In the genomic region with DNA sequence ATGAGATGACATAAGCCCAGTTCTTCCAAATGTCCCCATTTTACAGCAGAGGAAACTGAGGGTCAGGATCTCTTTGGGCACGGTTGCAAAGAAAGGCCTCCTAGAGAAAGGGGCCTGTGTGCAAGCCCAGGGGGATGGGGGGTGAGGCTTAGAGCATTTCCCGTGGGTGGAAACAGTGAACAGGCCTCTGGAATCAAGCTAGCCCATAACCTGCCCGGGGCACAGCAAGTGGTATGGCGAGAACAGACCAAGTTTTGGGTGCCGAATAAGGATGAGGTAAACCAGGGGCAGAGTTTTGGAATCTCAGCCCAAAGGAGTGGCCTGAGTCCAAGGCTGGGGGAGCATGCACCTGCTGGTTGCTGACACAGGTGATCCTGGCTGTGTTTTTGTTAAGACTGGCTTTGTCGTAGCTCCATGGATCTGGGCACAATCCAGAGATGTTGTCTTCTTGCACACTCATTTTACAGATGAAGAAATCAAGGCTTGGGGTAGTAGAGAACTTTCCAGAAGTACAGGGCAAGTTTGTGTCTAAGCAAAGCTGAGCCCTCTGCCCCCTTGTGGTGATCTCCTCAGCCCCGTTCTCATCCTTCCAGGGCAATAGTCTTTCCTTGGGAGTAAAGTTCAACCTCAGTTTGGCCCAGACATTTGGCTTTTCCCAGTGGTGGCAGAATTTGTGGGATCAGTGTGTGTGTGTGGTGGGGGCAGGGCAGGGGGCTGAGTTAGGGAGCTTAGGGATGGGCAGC, we compare ENCODE assay signal across 9 cellular contexts. TPM values are rescaled to one million over a fixed set of nuclear protein-coding genes. Genes with fewer than 3 reads are reported as not detected.
DNase-seq lines count a peak whose midpoint lies in the region; ATAC-seq, FAIRE-seq and TF ChIP-seq lines count a peak whose summit lies in the region.
"Had no signal": no experiment of that assay in that cellular context is flagged by ENCODE, and none has a peak within 500 bp of the region (broad histone marks: within the 10 kb centered on the region; RNA-seq: fewer than 3 reads in every experiment).

No MANE protein-coding gene starts in this region.

- intact Hi-C loops in mucosa of descending colon (cut with DNase I, micrococcal nuclease), result no loop called here

- H3K4me3 ChIP-seq in bronchial epithelial cell (ENCODE audit: low read depth, low read length) (no peak overlapping the region), mucosa of descending colon (no peak overlapping the region)

- H3K27me3 ChIP-seq in bronchial epithelial cell (ENCODE audit: control insufficient read depth, insufficient read depth, low read length), result no peaks in the 10 kb centered on the region

- TF ChIP-seq CTCF in bronchial epithelial cell (IDR thresholded peaks at IDR 0.05; ENCODE audit: insufficient read depth, low read length, severe bottlenecking) (peak; percentile 57), mucosa of descending colon (IDR thresholded peaks at IDR 0.05) (peak; percentile 12)

- no peaks in the 10 kb centered on the region for H3K9me3 ChIP-seq in mucosa of descending colon

- H3K36me3 ChIP-seq in bronchial epithelial cell (ENCODE audit: control insufficient read depth, insufficient read depth, low read length) (no peaks in the 10 kb centered on the region), mucosa of descending colon (ENCODE audit: low read depth) (no peaks in the 10 kb centered on the region)

- ATAC-seq in mucosa of descending colon (peak; percentile 79), HG03342 (IDR thresholded peaks at IDR 0.05; ENCODE audit: unreplicated experiment) (no peak), GM19328 (IDR thresholded peaks at IDR 0.05; ENCODE audit: unreplicated experiment) (no peak), GM18870 (IDR thresholded peaks at IDR 0.05; ENCODE audit: unreplicated experiment) (no peak)

- DNase-seq in EL (peak; percentile 10), HuH-7 (ENCODE audit: low spot score) (peak; percentile 73), bronchial epithelial cell (ENCODE audit: low read depth) (no peak), mucosa of descending colon (peak in 2 of 3 donors; percentile 63 to 76), NCI-H1417 treated with DMSO at 0.1 percent for 48 hours (lab: John Stamatoyannopoulos, UW) (no peak)
- DNase-seq: NCI-H524 treated with DMSO at 0.1 percent for 48 hours had no signal

- H3K4me1 ChIP-seq in mucosa of descending colon (ENCODE audit: low read depth), result no peaks in the 10 kb centered on the region

- FAIRE-seq in bronchial epithelial cell (lab: Jason Lieb, UNC), result no peak

RNA-seq across cellular contexts. Expression of a gene that starts 53.5 kb away (rescaled TPM):
- total RNA-seq in bronchial epithelial cell (0.26 and 0.38 TPM in 2 replicates), mucosa of descending colon (1 to 10 TPM; 2.8 to 7.5 (median 6.2) TPM)

Comparison
In these comparisons a context has a peak if more than half of its experiments do, and no peak if none do; other contexts are left out.
1. DNase-seq: peak in EL (single experiment), HuH-7 (single experiment) and mucosa of descending colon (2 of 3); none in bronchial epithelial cell (single experiment) and NCI-H1417 treated with DMSO at 0.1 percent for 48 hours (single experiment).